In genomic region chr13:111201304-111201940, GRCh38 we compare ENCODE assay signal across 16 cellular contexts.
DNase-seq lines count a peak whose midpoint lies in the region; TF ChIP-seq lines count a peak whose summit lies in the region.
"Had no signal": no experiment of that assay in that cellular context is flagged by ENCODE, and none has a peak within 500 bp of the region (broad histone marks: within the 10 kb centered on the region; RNA-seq: fewer than 3 reads in every experiment).

No MANE protein-coding gene starts in this region.

- no peaks in the 10 kb centered on the region for H3K9me3 Mint-ChIP-seq in activated naive CD4-positive, alpha-beta T cell treated with anti-CD3 and anti-CD28 coated beads for 36 hours
- no peaks in the 10 kb centered on the region for H3K9me3 Mint-ChIP-seq in IgD-negative memory B cell
- no peaks in the 10 kb centered on the region for H3K9me3 Mint-ChIP-seq in stimulated activated naive CD8-positive, alpha-beta T cell treated with anti-CD3 and anti-CD28 coated beads, Interleukin-15, Interleukin-2, amounts not matched to agents 100 ng/mL and 50 ng/mL, for 24 hours

- H3K4me1 Mint-ChIP-seq in activated naive CD4-positive, alpha-beta T cell treated with anti-CD3 and anti-CD28 coated beads for 36 hours (ENCODE audit: low read depth) = peaks cover 55% of the 10 kb centered on the region
- H3K4me1 Mint-ChIP-seq in IgD-negative memory B cell = peaks cover 69 to 73% (median 71%) of the 10 kb centered on the region in 3 donors
- H3K4me1 Mint-ChIP-seq in stimulated activated naive CD8-positive, alpha-beta T cell treated with anti-CD3 and anti-CD28 coated beads, Interleukin-15, Interleukin-2, amounts not matched to agents 100 ng/mL and 50 ng/mL, for 24 hours (ENCODE audit: low read depth) = peaks cover 72% of the 10 kb centered on the region

- CTCF ChIA-PET in activated naive CD4-positive, alpha-beta T cell treated with anti-CD3 and anti-CD28 coated beads for 36 hours (lab: Charles Lee) = interaction anchor here (0.9 to 2.5 kb wide), 3 partner anchors 10 to 23 kb away, joined by 3 to 5 read pairs (median 5); no protein-coding TSS in a partner anchor

- H3K4me1 ChIP-seq in Peyer's patch = peaks cover 0 to 28% (median 6%) of the 10 kb centered on the region in 4 donors

- H3K27me3 Mint-ChIP-seq in activated naive CD4-positive, alpha-beta T cell treated with anti-CD3 and anti-CD28 coated beads for 36 hours (ENCODE audit: low read depth) = no peaks in the 10 kb centered on the region
- H3K27me3 Mint-ChIP-seq in IgD-negative memory B cell = no peaks in the 10 kb centered on the region
- H3K27me3 Mint-ChIP-seq in stimulated activated naive CD8-positive, alpha-beta T cell treated with anti-CD3 and anti-CD28 coated beads, Interleukin-15, Interleukin-2, amounts not matched to agents 100 ng/mL and 50 ng/mL, for 24 hours = no peaks in the 10 kb centered on the region

- peak; percentile 21 for DNase-seq in activated naive CD4-positive, alpha-beta T cell treated with anti-CD3 and anti-CD28 coated beads for 36 hours
- no peak for DNase-seq in activated naive CD4-positive, alpha-beta T cell (lab: John Stamatoyannopoulos, UW)
- peak; percentile 53 for DNase-seq in dermis blood vessel endothelial cell
- DNase-seq in Peyer's patch = no peak
- DNase-seq in stimulated activated CD8-positive, alpha-beta memory T cell treated with anti-CD3 and anti-CD28 coated beads, Interleukin-4, amount 100 ng/mL, for 48 hours = no peak
- DNase-seq in mesenteric fat pad (ENCODE audit: low spot score) = no peak
- DNase-seq: activated effector memory CD4-positive, alpha-beta T cell treated with Interleukin-2 at 50 U/mL for 16 hours; foreskin melanocyte; NCI-H2171; stimulated activated CD4-positive, alpha-beta T cell treated with anti-CD3 and anti-CD28 coated beads, Interleukin-4, amount 100 ng/mL, for 1 hour; testis; WERI-Rb-1 had no signal

- no peak overlapping the region for H3K4me3 ChIP-seq in Peyer's patch
- H3K4me3 ChIP-seq: coronary artery, testis had no signal

- peaks cover 25% of the 10 kb centered on the region for H3K36me3 Mint-ChIP-seq in activated naive CD4-positive, alpha-beta T cell treated with anti-CD3 and anti-CD28 coated beads for 36 hours (ENCODE audit: low read depth)
- peaks cover 19% of the 10 kb centered on the region for H3K36me3 Mint-ChIP-seq in IgD-negative memory B cell
- peaks cover 49% of the 10 kb centered on the region for H3K36me3 Mint-ChIP-seq in stimulated activated naive CD8-positive, alpha-beta T cell treated with anti-CD3 and anti-CD28 coated beads, Interleukin-15, Interleukin-2, amounts not matched to agents 100 ng/mL and 50 ng/mL, for 24 hours (ENCODE audit: low read depth)

- no peak for TF ChIP-seq CTCF in Peyer's patch (IDR thresholded peaks at IDR 0.05)

- TF ChIP-seq POLR2A in Peyer's patch (IDR thresholded peaks at IDR 0.05) = no peak

- peak overlapping the region in 1 of 4 donors; percentile 11 for H3K27ac ChIP-seq in Peyer's patch
- H3K27ac ChIP-seq: KMS-11, WERI-Rb-1 had no signal

- intact Hi-C loops in activated naive CD4-positive, alpha-beta T cell treated with anti-CD3 and anti-CD28 coated beads for 36 hours (cut with micrococcal nuclease) = no loop called here

- peak overlapping the region; percentile 8 for H3K27ac Mint-ChIP-seq in activated naive CD4-positive, alpha-beta T cell treated with anti-CD3 and anti-CD28 coated beads for 36 hours
- peak overlapping the region; percentile 62 to 95 (median 91) for H3K27ac Mint-ChIP-seq in IgD-negative memory B cell
- H3K27ac Mint-ChIP-seq in stimulated activated naive CD8-positive, alpha-beta T cell treated with anti-CD3 and anti-CD28 coated beads, Interleukin-15, Interleukin-2, amounts not matched to agents 100 ng/mL and 50 ng/mL, for 24 hours = peak overlapping the region; percentile 83

- peaks cover 0 to 8% (median 0%) of the 10 kb centered on the region in 3 donors for H3K36me3 ChIP-seq in Peyer's patch

- no peak overlapping the region for H3K4me3 Mint-ChIP-seq in activated naive CD4-positive, alpha-beta T cell treated with anti-CD3 and anti-CD28 coated beads for 36 hours
- H3K4me3 Mint-ChIP-seq in IgD-negative memory B cell = peak overlapping the region; percentile 41 to 87 (median 62)
- H3K4me3 Mint-ChIP-seq in stimulated activated naive CD8-positive, alpha-beta T cell treated with anti-CD3 and anti-CD28 coated beads, Interleukin-15, Interleukin-2, amounts not matched to agents 100 ng/mL and 50 ng/mL, for 24 hours = peak overlapping the region; percentile 65

- H3K27me3 ChIP-seq in Peyer's patch = no peaks in the 10 kb centered on the region
- H3K27me3 ChIP-seq: testis had no signal

- H3K9me3 ChIP-seq in Peyer's patch = no peaks in the 10 kb centered on the region
- H3K9me3 ChIP-seq: testis had no signal

Comparison
In these comparisons a context has a peak if more than half of its experiments do, and no peak if none do; other contexts are left out.
1. DNase-seq: peak in activated naive CD4-positive, alpha-beta T cell treated with anti-CD3 and anti-CD28 coated beads for 36 hours (single experiment) and dermis blood vessel endothelial cell (single experiment); none in activated naive CD4-positive, alpha-beta T cell (0 of 4), Peyer's patch (0 of 3), stimulated activated CD8-positive, alpha-beta memory T cell treated with anti-CD3 and anti-CD28 coated beads, Interleukin-4, amount 100 ng/mL, for 48 hours (single experiment) and mesenteric fat pad (single experiment).
2. H3K27ac Mint-ChIP-seq: peak in every context shown above with its lines; median percentile 91 in IgD-negative memory B cell; 83 in stimulated activated naive CD8-positive, alpha-beta T cell treated with anti-CD3 and anti-CD28 coated beads, Interleukin-15, Interleukin-2, amounts not matched to agents 100 ng/mL and 50 ng/mL, for 24 hours; 8 in activated naive CD4-positive, alpha-beta T cell treated with anti-CD3 and anti-CD28 coated beads for 36 hours.